11 cellular contexts compared by ENCODE assay signal in genomic region chr9:21096901-21097255, GRCh38. TPM values are rescaled to one million over a fixed set of nuclear protein-coding genes. Genes with fewer than 3 reads are reported as not detected.
DNase-seq lines count a peak whose midpoint lies in the region; ATAC-seq and TF ChIP-seq lines count a peak whose summit lies in the region.
"Had no signal": no experiment of that assay in that cellular context is flagged by ENCODE, and none has a peak within 500 bp of the region (broad histone marks: within the 10 kb centered on the region; RNA-seq: fewer than 3 reads in every experiment).

No MANE protein-coding gene starts in this region.

- ATAC-seq in omental fat pad (ENCODE audit: low FRiP score) (peak; percentile 6), HG02623 (IDR thresholded peaks at IDR 0.05; ENCODE audit: unreplicated experiment) (no peak), GM18511 (IDR thresholded peaks at IDR 0.05; ENCODE audit: unreplicated experiment) (no peak), GM19455 (IDR thresholded peaks at IDR 0.05; ENCODE audit: unreplicated experiment) (no peak)

- BruUV-seq in Calu3 (replicated peaks; lab: Mats Ljungman, UMichigan), result no TSS peak

- peak overlapping the region; percentile 54 for H3K4me3 Mint-ChIP-seq in Calu3 (ENCODE audit: low read depth, unreplicated experiment)

- no peak for TF ChIP-seq CTCF in Calu3 (IDR thresholded peaks at IDR 0.05; ENCODE audit: unreplicated experiment)
- TF ChIP-seq CTCF in omental fat pad (IDR thresholded peaks at IDR 0.05), result no peak

- H3K9ac ChIP-seq in duodenal mucosa (ENCODE audit: low read depth in 1 of 2, low read length in 2 of 2), result peak overlapping the region in 1 of 2 donors; percentile 24

- no peak for DNase-seq in Calu3
- DNase-seq in KBM-7, result peak; percentile 75
- no peak for DNase-seq in omental fat pad (ENCODE audit: low spot score)
- no peak for DNase-seq in DMS53 (lab: John Stamatoyannopoulos, UW)
- DNase-seq: activated CD4-positive, CD25-positive, alpha-beta regulatory T cell; DMS79; pancreas had no signal

- H3K27me3 ChIP-seq in duodenal mucosa (ENCODE audit: control insufficient read depth in 1 of 2, insufficient read depth in 2 of 2, low read length in 2 of 2), result no peaks in the 10 kb centered on the region
- H3K27me3 ChIP-seq: pancreas had no signal

- peak overlapping the region; percentile 42 to 54 for H3K4me3 ChIP-seq in duodenal mucosa (ENCODE audit: low read depth in 1 of 2, low read length in 2 of 2)
- H3K4me3 ChIP-seq: pancreas had no signal

- intact Hi-C loops in Calu3 (cut with micrococcal nuclease; ENCODE audit: unreplicated experiment), result loop anchor here (5.0 kb wide), 1 partner anchor 1170 kb away; no protein-coding TSS in a partner anchor

- H3K27ac Mint-ChIP-seq in Calu3 (ENCODE audit: unreplicated experiment), result peak overlapping the region; percentile 89

- H3K36me3 ChIP-seq in duodenal mucosa (ENCODE audit: control insufficient read depth in 1 of 2, insufficient read depth in 2 of 2, low read length in 2 of 2), result no peaks in the 10 kb centered on the region
- H3K36me3 ChIP-seq: pancreas had no signal

- H3K4me1 Mint-ChIP-seq in Calu3 (ENCODE audit: low read depth, unreplicated experiment), result peaks cover 26% of the 10 kb centered on the region

- CTCF ChIA-PET in Calu3 (lab: Charles Lee), result interaction anchor here (1.9 kb wide), 1 partner anchor 14 kb away, joined by 11 read pairs; no protein-coding TSS in a partner anchor

- H3K27me3 Mint-ChIP-seq in Calu3 (ENCODE audit: unreplicated experiment), result no peaks in the 10 kb centered on the region

- peaks cover 5 to 14% of the 10 kb centered on the region in 2 donors for H3K4me1 ChIP-seq in duodenal mucosa (ENCODE audit: control insufficient read depth in 1 of 2, insufficient read depth in 2 of 2, low read length in 2 of 2)
- H3K4me1 ChIP-seq: pancreas had no signal

- H3K27ac ChIP-seq in duodenal mucosa (ENCODE audit: low read depth, low read length), result no peak overlapping the region
- H3K27ac ChIP-seq: pancreas had no signal

- H3K9me3 ChIP-seq in duodenal mucosa (ENCODE audit: control insufficient read depth in 1 of 2, low read length in 2 of 2), result no peaks in the 10 kb centered on the region
- H3K9me3 ChIP-seq: pancreas had no signal

- H3K36me3 Mint-ChIP-seq in Calu3 (ENCODE audit: insufficient read depth, unreplicated experiment), result no peaks in the 10 kb centered on the region

- peaks cover 2% of the 10 kb centered on the region for H3K9me3 Mint-ChIP-seq in Calu3 (ENCODE audit: low read depth, unreplicated experiment)

- in situ Hi-C loops in KBM-7 (cut with MboI; ENCODE audit: low pct_unique_long_range_greater_than_20kb, low sequenced_read_pairs), result no loop called here

RNA-seq across cellular contexts. Expression of gene IFNB1, which starts 19.1 kb away (rescaled TPM):
- total RNA-seq in Calu3 (2022), result 0.42 and 0.61 TPM in 2 replicates
- not detected for total RNA-seq in omental fat pad
- total RNA-seq: pancreas had no signal

RNA-seq across cellular contexts. Expression of gene IFNW1, which starts 44.8 kb away (rescaled TPM):
- total RNA-seq in Calu3 (2022) (not detected in 2 replicates), omental fat pad (not detected)
- total RNA-seq: pancreas had no signal
